In genomic region chr2:47277187-47277586, GRCh38 we compare ENCODE assay signal across 19 cellular contexts.
"Had no signal": no experiment of that assay in that cellular context is flagged by ENCODE, and none has a peak within 500 bp of the region (broad histone marks: within the 10 kb centered on the region; RNA-seq: fewer than 3 reads in every experiment).

No MANE protein-coding gene starts in this region.

- H3K27me3 ChIP-seq: colonic mucosa, gastroesophageal sphincter, neutrophil, sigmoid colon, stomach, transverse colon had no signal

- H3K4me3 ChIP-seq: colonic mucosa, gastroesophageal sphincter, mucosa of descending colon, sigmoid colon, skin epidermis, stomach, thoracic aorta, transverse colon had no signal

- H3K27ac Mint-ChIP-seq: immature natural killer cell had no signal

- H3K9me3 Mint-ChIP-seq: immature natural killer cell; naive thymus-derived CD8-positive, alpha-beta T cell had no signal

- FAIRE-seq: urothelium cell line had no signal

- ATAC-seq: gastroesophageal sphincter; mucosa of descending colon; naive thymus-derived CD8-positive, alpha-beta T cell had no signal

- H3K9me3 ChIP-seq: colonic mucosa, gastroesophageal sphincter, mucosa of descending colon, neutrophil, sigmoid colon, stomach, thoracic aorta, transverse colon had no signal

- H3K27ac ChIP-seq: colonic mucosa, gastroesophageal sphincter, neutrophil, sigmoid colon, skin epidermis, stomach, thoracic aorta, transverse colon had no signal

- DNase-seq: colonic mucosa; dermis blood vessel endothelial cell; glutamatergic neuron; immature natural killer cell; mucosa of descending colon; naive thymus-derived CD8-positive, alpha-beta T cell; posterior cingulate gyrus; sigmoid colon; stimulated activated CD4-positive, alpha-beta T cell treated with anti-CD3 and anti-CD28 coated beads, Interleukin-2, amount 100 ng/mL, for 24 hours; stimulated activated CD4-positive, alpha-beta T cell treated with anti-CD3 and anti-CD28 coated beads, Interleukin-4, amount 100 ng/mL, for 4 hours; stimulated activated naive CD4-positive, alpha-beta T cell; stomach; substantia nigra; transverse colon had no signal

- H3K4me3 Mint-ChIP-seq: immature natural killer cell; naive thymus-derived CD8-positive, alpha-beta T cell had no signal

- H3K36me3 ChIP-seq: colonic mucosa, gastroesophageal sphincter, neutrophil, sigmoid colon, stomach, thoracic aorta, transverse colon had no signal

- H3K36me3 Mint-ChIP-seq: immature natural killer cell; naive thymus-derived CD8-positive, alpha-beta T cell had no signal
